Comparison of ENCODE assay signal across 12 cellular contexts in the genomic region with DNA sequence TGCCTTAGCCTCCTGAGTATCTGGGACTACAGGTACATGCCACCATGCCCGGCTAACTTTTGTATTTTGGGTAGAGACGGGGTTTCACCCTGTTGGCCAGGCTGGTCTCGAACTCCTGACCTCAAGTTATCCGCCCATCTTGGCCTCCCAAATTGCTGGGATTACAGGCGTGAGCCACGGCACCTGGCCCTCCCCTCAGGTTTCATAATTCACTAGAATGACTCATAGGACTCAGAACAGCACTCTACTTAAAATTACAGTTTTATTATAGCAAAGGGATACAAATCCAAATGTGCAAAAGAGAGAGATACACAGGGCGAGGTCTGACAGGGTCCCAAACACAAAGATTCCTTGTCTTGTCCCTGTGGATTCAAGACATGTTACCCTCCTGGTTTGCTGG. TPM values are rescaled to one million over a fixed set of nuclear protein-coding genes. Genes with fewer than 3 reads are reported as not detected.
DNase-seq lines count a peak whose midpoint lies in the region; ATAC-seq and TF ChIP-seq lines count a peak whose summit lies in the region.
"Had no signal": no experiment of that assay in that cellular context is flagged by ENCODE, and none has a peak within 500 bp of the region (broad histone marks: within the 10 kb centered on the region; RNA-seq: fewer than 3 reads in every experiment).

No MANE protein-coding gene starts in this region.

- in situ Hi-C loops in gastrocnemius medialis (cut with MboI; ENCODE audit: low sequenced_read_pairs in 4 of 4), result loop anchor here in 3 of 4 donors (25.0 kb wide), 2 partner anchors 208 to 308 kb away; no protein-coding TSS in a partner anchor

- DNase-seq in activated CD8-positive, alpha-beta memory T cell treated with anti-CD3 and anti-CD28 coated beads, Interleukin-2, amount 10 ng/mL, durations not matched to agents 7 days and 5 days, result no peak
- no peak for DNase-seq in activated CD8-positive, alpha-beta memory T cell treated with anti-CD3 and anti-CD28 coated beads for 24 hours
- DNase-seq in gastrocnemius medialis (peak in 1 of 2 donors; percentile 18), suprapubic skin (ENCODE audit: low spot score in 2 of 2) (no peak), NCI-H1930 (lab: John Stamatoyannopoulos, UW) (no peak)
- no peak for DNase-seq in effector CD8-positive, alpha-beta T cell (lab: John Stamatoyannopoulos, UW)
- DNase-seq: DMS79, esophagus squamous epithelium, H7, right lobe of liver had no signal

- peak; percentile 5 for ATAC-seq in activated CD8-positive, alpha-beta memory T cell treated with anti-CD3 and anti-CD28 coated beads, Interleukin-2, amount 10 ng/mL, durations not matched to agents 7 days and 5 days
- ATAC-seq in HG02798 (IDR thresholded peaks at IDR 0.05; ENCODE audit: poor library complexity, unreplicated experiment), result peak; percentile 2
- peak; percentile 45 to 60 for ATAC-seq in gastrocnemius medialis

- no peak for TF ChIP-seq POLR2A in gastrocnemius medialis (IDR thresholded peaks at IDR 0.05)
- no peak for TF ChIP-seq POLR2A in suprapubic skin (IDR thresholded peaks at IDR 0.05)

- no peak overlapping the region for H3K4me3 ChIP-seq in gastrocnemius medialis
- H3K4me3 ChIP-seq in suprapubic skin, result no peak overlapping the region
- H3K4me3 ChIP-seq: esophagus squamous epithelium, right lobe of liver had no signal

- H3K27me3 ChIP-seq in gastrocnemius medialis (no peaks in the 10 kb centered on the region), suprapubic skin (no peaks in the 10 kb centered on the region)
- H3K27me3 ChIP-seq: esophagus squamous epithelium, right lobe of liver had no signal

- no peaks in the 10 kb centered on the region for H3K9me3 ChIP-seq in gastrocnemius medialis
- H3K9me3 ChIP-seq in suprapubic skin, result no peaks in the 10 kb centered on the region
- H3K9me3 ChIP-seq: esophagus squamous epithelium, right lobe of liver had no signal

- H3K36me3 ChIP-seq in gastrocnemius medialis (no peaks in the 10 kb centered on the region), suprapubic skin (no peaks in the 10 kb centered on the region)
- H3K36me3 ChIP-seq: right lobe of liver had no signal

- no peaks in the 10 kb centered on the region for H3K9me3 Mint-ChIP-seq in activated CD8-positive, alpha-beta memory T cell treated with anti-CD3 and anti-CD28 coated beads, Interleukin-2, amount 10 ng/mL, durations not matched to agents 7 days and 5 days (ENCODE audit: low read depth)
- no peaks in the 10 kb centered on the region for H3K9me3 Mint-ChIP-seq in activated naive CD8-positive, alpha-beta T cell (ENCODE audit: low read depth)

- CTCF ChIA-PET in activated CD8-positive, alpha-beta memory T cell treated with anti-CD3 and anti-CD28 coated beads, Interleukin-2, amount 10 ng/mL, durations not matched to agents 7 days and 5 days (lab: Charles Lee), result no interaction called here

- TF ChIP-seq EP300 in suprapubic skin (IDR thresholded peaks at IDR 0.05), result no peak

- H3K4me1 ChIP-seq in gastrocnemius medialis (peaks cover 16 to 23% of the 10 kb centered on the region in 2 donors), suprapubic skin (peaks cover 14% of the 10 kb centered on the region)

- H3K4me1 Mint-ChIP-seq in activated CD8-positive, alpha-beta memory T cell treated with anti-CD3 and anti-CD28 coated beads, Interleukin-2, amount 10 ng/mL, durations not matched to agents 7 days and 5 days, result peaks cover 41% of the 10 kb centered on the region
- H3K4me1 Mint-ChIP-seq in activated naive CD8-positive, alpha-beta T cell (ENCODE audit: low read depth), result peaks cover 63% of the 10 kb centered on the region

- no peak overlapping the region for H3K4me3 Mint-ChIP-seq in activated CD8-positive, alpha-beta memory T cell treated with anti-CD3 and anti-CD28 coated beads, Interleukin-2, amount 10 ng/mL, durations not matched to agents 7 days and 5 days
- peak overlapping the region; percentile 42 for H3K4me3 Mint-ChIP-seq in activated naive CD8-positive, alpha-beta T cell

- intact Hi-C loops in gastrocnemius medialis (cut with DNase I; ENCODE audit: low total_unique reads), result no loop called here

- peaks cover 26% of the 10 kb centered on the region for H3K36me3 Mint-ChIP-seq in activated CD8-positive, alpha-beta memory T cell treated with anti-CD3 and anti-CD28 coated beads, Interleukin-2, amount 10 ng/mL, durations not matched to agents 7 days and 5 days
- H3K36me3 Mint-ChIP-seq in activated naive CD8-positive, alpha-beta T cell, result no peaks in the 10 kb centered on the region

- no peaks in the 10 kb centered on the region for H3K27me3 Mint-ChIP-seq in activated CD8-positive, alpha-beta memory T cell treated with anti-CD3 and anti-CD28 coated beads, Interleukin-2, amount 10 ng/mL, durations not matched to agents 7 days and 5 days
- no peaks in the 10 kb centered on the region for H3K27me3 Mint-ChIP-seq in activated naive CD8-positive, alpha-beta T cell

- H3K27ac Mint-ChIP-seq in activated CD8-positive, alpha-beta memory T cell treated with anti-CD3 and anti-CD28 coated beads, Interleukin-2, amount 10 ng/mL, durations not matched to agents 7 days and 5 days, result peak overlapping the region; percentile 62
- H3K27ac Mint-ChIP-seq in activated naive CD8-positive, alpha-beta T cell, result peak overlapping the region; percentile 87

- peak overlapping the region; percentile 59 to 74 (median 66) for H3K27ac ChIP-seq in gastrocnemius medialis
- H3K27ac ChIP-seq in suprapubic skin, result no peak overlapping the region
- H3K27ac ChIP-seq: esophagus squamous epithelium, right lobe of liver had no signal

- 62% methylated on average over 7 of the region's 7 CpGs for WGBS in suprapubic skin

- TF ChIP-seq CTCF in gastrocnemius medialis (IDR thresholded peaks at IDR 0.05 in 4 of 5, conservative IDR thresholded peaks at IDR 0.05 in 1 of 5) (no peak), suprapubic skin (IDR thresholded peaks at IDR 0.05) (no peak)

RNA-seq across cellular contexts. Expression of gene YIPF6, which starts 5.0 kb away (rescaled TPM):
- 10 to 100 TPM; 16.6 to 20.8 TPM for total RNA-seq in activated CD8-positive, alpha-beta memory T cell treated with anti-CD3 and anti-CD28 coated beads, Interleukin-2, amount 10 ng/mL, durations not matched to agents 7 days and 5 days
- total RNA-seq in gastrocnemius medialis (10 to 100 TPM; 27.3 to 32.7 (median 29.0) TPM), suprapubic skin (10 to 100 TPM; 18.0 to 30.5 (median 25.7) TPM)

Comparison
In these comparisons a context has a peak if more than half of its experiments do, and no peak if none do; other contexts are left out.
1. ATAC-seq: peak in every context shown above with its lines; median percentile 52 in gastrocnemius medialis; 5 in activated CD8-positive, alpha-beta memory T cell treated with anti-CD3 and anti-CD28 coated beads, Interleukin-2, amount 10 ng/mL, durations not matched to agents 7 days and 5 days; 2 in HG02798.